2 cellular contexts compared by ENCODE assay signal in genomic region chr13:98896083-98896867, GRCh38.
TF ChIP-seq lines count a peak whose summit lies in the region.

No MANE protein-coding gene starts in this region.

TF ChIP-seq in K562, 482 proteins besides CTCF, POLR2A, EP300 and RAD21:
- TF ChIP-seq ZNF263 (CRISPR knock-in tag; IDR thresholded peaks at IDR 0.05; ENCODE audit: borderline replicate concordance) = no peak
- no peak for TF ChIP-seq ZNF655 (CRISPR knock-in tag; IDR thresholded peaks at IDR 0.05)
- TF ChIP-seq PHB2 (IDR thresholded peaks at IDR 0.05; ENCODE audit: low read depth) = no peak
- TF ChIP-seq KDM5B (IDR thresholded peaks at IDR 0.05; ENCODE audit: insufficient replicate concordance, low read depth, low read length) = no peak
- 0 out of 2 replicates have a peak, but pooled peaks have one; percentile 21 for TF ChIP-seq FOSL1 (tag; conservative IDR thresholded peaks at IDR 0.05)

TF ChIP-seq in SK-N-SH treated with all-trans-retinoic acid at 6 μM for 48 hours, 23 proteins besides CTCF, POLR2A, EP300 and RAD21:
- TF ChIP-seq GLIS3 (CRISPR knock-in tag; IDR thresholded peaks at IDR 0.05) = no peak
- TF ChIP-seq ZFP30 (CRISPR knock-in tag; IDR thresholded peaks at IDR 0.05) = no peak
- no peak for TF ChIP-seq OSR1 (CRISPR knock-in tag; IDR thresholded peaks at IDR 0.05)
- TF ChIP-seq CSDC2 (CRISPR knock-in tag; IDR thresholded peaks at IDR 0.05) = no peak
- no peak for TF ChIP-seq ZNF565 (CRISPR knock-in tag; conservative IDR thresholded peaks at IDR 0.05; ENCODE audit: low read depth)
- TF ChIP-seq POU6F1 (CRISPR knock-in tag; IDR thresholded peaks at IDR 0.05; ENCODE audit: borderline replicate concordance, low read depth) = no peak
- no peak for TF ChIP-seq SNAI2 (CRISPR knock-in tag; IDR thresholded peaks at IDR 0.05)
- TF ChIP-seq ZNF70 (CRISPR knock-in tag; IDR thresholded peaks at IDR 0.05) = no peak
- no peak for TF ChIP-seq PATZ1 (CRISPR knock-in tag; IDR thresholded peaks at IDR 0.05; ENCODE audit: borderline replicate concordance)
- no peak for TF ChIP-seq RARB (CRISPR knock-in tag; IDR thresholded peaks at IDR 0.05)
- TF ChIP-seq TSHZ2 (CRISPR knock-in tag; IDR thresholded peaks at IDR 0.05) = no peak
- TF ChIP-seq ZC3H10 (CRISPR knock-in tag; IDR thresholded peaks at IDR 0.05) = no peak
- no peak for TF ChIP-seq TCF4 (CRISPR knock-in tag; IDR thresholded peaks at IDR 0.05; ENCODE audit: borderline replicate concordance)
- TF ChIP-seq CREB5 (CRISPR knock-in tag; IDR thresholded peaks at IDR 0.05; ENCODE audit: low read depth) = no peak
- TF ChIP-seq PPARA (CRISPR knock-in tag; IDR thresholded peaks at IDR 0.05; ENCODE audit: borderline replicate concordance) = no peak
- no peak for TF ChIP-seq TOX (CRISPR knock-in tag; IDR thresholded peaks at IDR 0.05; ENCODE audit: borderline replicate concordance)
- no peak for TF ChIP-seq ISL1 (CRISPR knock-in tag; IDR thresholded peaks at IDR 0.05)
